Comparison of ENCODE assay signal across 8 cellular contexts in genomic region chr20:50165687-50166554, GRCh38. TPM values are rescaled to one million over a fixed set of nuclear protein-coding genes. Genes with fewer than 3 reads are reported as not detected.
DNase-seq lines count a peak whose midpoint lies in the region; ATAC-seq and TF ChIP-seq lines count a peak whose summit lies in the region.

No MANE protein-coding gene starts in this region.

- intact Hi-C loops in A673 (cut with micrococcal nuclease; ENCODE audit: unreplicated experiment): loop anchor here (5.0 kb wide), 1 partner anchor 94 kb away; no protein-coding TSS in a partner anchor

- CTCF ChIA-PET in A673 (lab: Charles Lee): interaction anchor here (0.5 to 1.4 kb wide), 6 partner anchors 11 to 187 kb away, joined by 3 to 10 read pairs (median 4); no protein-coding TSS in a partner anchor

- peak overlapping the region; percentile 89 for H3K27ac ChIP-seq in A673 (ENCODE audit: low read depth, low read length, poor library complexity, severe bottlenecking)

- H3K4me1 ChIP-seq in A673 (ENCODE audit: insufficient read depth, low read length, poor library complexity, severe bottlenecking): peaks cover 22% of the 10 kb centered on the region

- DNase-seq in A673 (ENCODE audit: low spot score) (peak; percentile 99), NCI-H345 treated with DMSO at 0.1 percent for 48 hours (lab: John Stamatoyannopoulos, UW; ENCODE audit: unreplicated experiment) (peak; percentile 100), choroid plexus epithelial cell (ENCODE audit: low read depth) (peak; percentile 100), kidney epithelial cell (ENCODE audit: low read depth) (peak; percentile 100)
- DNase-seq in activated CD4-positive, CD25-positive, alpha-beta regulatory T cell treated with anti-CD3 and anti-CD28 coated beads, Interleukin-2, amount 50 U/mL, for 72 hours: peak; percentile 70
- peak; percentile 93 for DNase-seq in stimulated activated CD4-positive, alpha-beta T cell treated with anti-CD3 and anti-CD28 coated beads, Interleukin-15, amount 100 ng/mL, for 24 hours

- H3K27me3 ChIP-seq in A673 (replicated peaks; ENCODE audit: insufficient read depth, low read depth, low read length, poor library complexity) (no peaks in the 10 kb centered on the region), kidney epithelial cell (ENCODE audit: control insufficient read depth, insufficient read depth, low read length) (no peaks in the 10 kb centered on the region)

- TSS peak; percentile 92 for BruUV-seq in A673 (replicated peaks; lab: Mats Ljungman, UMichigan)

- POLR2A ChIA-PET in A673 (lab: Charles Lee; ENCODE audit: low non-redundant PET): interaction anchor here (0.7 to 1.1 kb wide), 3 partner anchors 12 to 487 kb away, joined by 3 to 8 read pairs (median 4); partner anchors contain the start of gene PEDS1

- no peaks in the 10 kb centered on the region for H3K9me3 ChIP-seq in A673 (ENCODE audit: low read depth, low read length, poor library complexity, severe bottlenecking)

- ATAC-seq in GM18868 (IDR thresholded peaks at IDR 0.05; ENCODE audit: unreplicated experiment): peak; percentile 98
- ATAC-seq in HG03175 (IDR thresholded peaks at IDR 0.05; ENCODE audit: unreplicated experiment): peak; percentile 92

- H3K36me3 ChIP-seq in A673 (ENCODE audit: insufficient read depth, low read length, poor library complexity, severe bottlenecking) (no peaks in the 10 kb centered on the region), kidney epithelial cell (ENCODE audit: control insufficient read depth, insufficient read depth, low read length) (no peaks in the 10 kb centered on the region)

- H3K4me3 ChIP-seq in A673 (ENCODE audit: low read depth, low read length, poor library complexity, severe bottlenecking) (peak overlapping the region; percentile 41), choroid plexus epithelial cell (ENCODE audit: low read depth, low read length) (peak overlapping the region; percentile 53), kidney epithelial cell (ENCODE audit: low read depth, low read length) (peak overlapping the region; percentile 32)

- TF ChIP-seq CTCF in A673 (conservative IDR thresholded peaks at IDR 0.05; ENCODE audit: low read depth, low read length) (0 out of 2 replicates have a peak, but pooled peaks have one; percentile 12), choroid plexus epithelial cell (conservative IDR thresholded peaks at IDR 0.05; ENCODE audit: low read depth, low read length) (no peak), kidney epithelial cell (IDR thresholded peaks at IDR 0.05; ENCODE audit: insufficient read depth, low read length, poor library complexity, severe bottlenecking) (no peak)

RNA-seq across cellular contexts. Expression of gene PEDS1, which starts 12.4 kb away (rescaled TPM):
- 22.9 and 25.9 TPM in 2 replicates for total RNA-seq in A673 (2021)
- 52.1 and 57.9 TPM in 2 replicates for total RNA-seq in kidney epithelial cell

RNA-seq across cellular contexts. Expression of gene CEBPB, which starts 24.7 kb away (rescaled TPM):
- total RNA-seq in A673 (2021) (130 and 136 TPM in 2 replicates), kidney epithelial cell (105 and 117 TPM in 2 replicates)

RNA-seq across cellular contexts. Expression of gene UBE2V1, which starts 53.0 kb away (rescaled TPM):
- 169 and 203 TPM in 2 replicates for total RNA-seq in A673 (2021)
- total RNA-seq in kidney epithelial cell: 62.0 and 62.5 TPM in 2 replicates

Comparison
In these comparisons a context has a peak if more than half of its experiments do, and no peak if none do; other contexts are left out.
1. Peak in every context shown above with its lines: DNase-seq, ATAC-seq, H3K4me3 ChIP-seq and H3K27ac ChIP-seq.